ENCODE assay signal across 7 cellular contexts in the genomic region with DNA sequence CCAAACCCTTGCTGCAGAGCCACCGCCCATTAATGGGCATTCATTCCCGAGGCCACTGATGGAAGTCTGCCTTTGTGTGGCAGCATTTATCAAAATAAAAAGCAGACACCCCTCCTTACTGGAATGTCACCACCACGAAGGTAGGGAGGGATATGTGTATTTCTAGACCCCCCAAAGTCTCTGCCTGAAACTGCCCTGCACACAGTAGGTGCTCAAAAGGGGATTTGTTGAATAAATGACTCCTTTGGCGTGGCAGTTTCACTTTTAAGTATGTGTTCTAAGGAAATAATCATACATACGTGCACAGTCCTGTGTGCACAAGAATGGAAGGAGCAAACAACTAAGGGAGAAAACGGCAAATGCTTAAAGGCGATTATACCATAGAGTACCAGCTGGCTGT. TPM values are rescaled to one million over a fixed set of nuclear protein-coding genes. Genes with fewer than 3 reads are reported as not detected.
A peak's percentile ranks its signal among the peaks of the same experiment; 100 is the strongest.
DNase-seq lines count a peak whose midpoint lies in the region; ATAC-seq and TF ChIP-seq lines count a peak whose summit lies in the region.

No MANE protein-coding gene starts in this region.

- H3K4me2 ChIP-seq in smooth muscle cell: peak overlapping the region; percentile 82

- no peak for ATAC-seq in right cardiac atrium
- ATAC-seq in GM19328 (IDR thresholded peaks at IDR 0.05; ENCODE audit: unreplicated experiment): no peak
- no peak for ATAC-seq in HG02588 (IDR thresholded peaks at IDR 0.05; ENCODE audit: unreplicated experiment)

- H3K9ac ChIP-seq in smooth muscle cell (ENCODE audit: low read depth): no peak overlapping the region

- no peaks in the 10 kb centered on the region for H3K36me3 ChIP-seq in smooth muscle cell (ENCODE audit: low read depth)

- H3F3A ChIP-seq in smooth muscle cell (ENCODE audit: low read depth): no peaks in the 10 kb centered on the region

- peak overlapping the region; percentile 54 for H3K4me3 ChIP-seq in HFF-Myc (replicated peaks; ENCODE audit: low read depth, low read length)
- H3K4me3 ChIP-seq in WI38 (ENCODE audit: low read depth, low read length): peak overlapping the region; percentile 67
- H3K4me3 ChIP-seq in right cardiac atrium (ENCODE audit: low read length): peak overlapping the region; percentile 47
- peak overlapping the region; percentile 62 for H3K4me3 ChIP-seq in smooth muscle cell

- TF ChIP-seq CTCF in HFF-Myc (IDR thresholded peaks at IDR 0.05; ENCODE audit: low read depth, low read length, missing control alignments) (no peak), WI38 (IDR thresholded peaks at IDR 0.05; ENCODE audit: low read depth, low read length) (no peak), smooth muscle cell (IDR thresholded peaks at IDR 0.05; ENCODE audit: borderline replicate concordance, insufficient read depth, poor library complexity, severe bottlenecking) (no peak)

- H3K27ac ChIP-seq in right cardiac atrium (ENCODE audit: low read length) (peak overlapping the region; percentile 78), smooth muscle cell (ENCODE audit: low read depth) (peak overlapping the region; percentile 77)

- H2AFZ ChIP-seq in smooth muscle cell (ENCODE audit: low read depth): peak overlapping the region; percentile 48

- H3K9me3 ChIP-seq in right cardiac atrium (ENCODE audit: control insufficient read depth, low read length): no peaks in the 10 kb centered on the region
- H3K9me3 ChIP-seq in smooth muscle cell (replicated peaks; ENCODE audit: low read depth): no peaks in the 10 kb centered on the region

- H3K27me3 ChIP-seq in right cardiac atrium (ENCODE audit: control insufficient read depth, insufficient read depth): no peaks in the 10 kb centered on the region
- no peaks in the 10 kb centered on the region for H3K27me3 ChIP-seq in smooth muscle cell (ENCODE audit: low read depth)

- H4K20me1 ChIP-seq in smooth muscle cell (ENCODE audit: low read depth): no peaks in the 10 kb centered on the region

- no peak for DNase-seq in HFF-Myc (ENCODE audit: extremely low read depth, low read depth)
- no peak for DNase-seq in right cardiac atrium
- no peak for DNase-seq in smooth muscle cell (lab: John Stamatoyannopoulos, UW; ENCODE audit: unreplicated experiment)
- DNase-seq in retina: no peak

- H3K4me1 ChIP-seq in right cardiac atrium (ENCODE audit: control insufficient read depth, insufficient read depth, low read length): no peaks in the 10 kb centered on the region
- no peaks in the 10 kb centered on the region for H3K4me1 ChIP-seq in smooth muscle cell (ENCODE audit: low read depth)

- H3K79me2 ChIP-seq in smooth muscle cell (ENCODE audit: low read depth): no peaks in the 10 kb centered on the region

- 47% methylated on average over 7 of the region's 7 CpGs for WGBS in right cardiac atrium
- 64% methylated on average over 7 of the region's 7 CpGs for WGBS in smooth muscle cell (ENCODE audit: low lambda C conversion rate)

- intact Hi-C loops in right cardiac atrium (cut with DNase I): no loop called here

RNA-seq across cellular contexts. Expression of gene GLOD5, which starts 23.6 kb away (rescaled TPM):
- total RNA-seq in right cardiac atrium: not detected
- not detected for polyA plus RNA-seq in right cardiac atrium
- not detected in 2 replicates for total RNA-seq in smooth muscle cell
- not detected in 2 replicates for polyA plus RNA-seq in smooth muscle cell

RNA-seq across cellular contexts. Expression of gene SUV39H1, which starts 41.4 kb away (rescaled TPM):
- 1 to 10 TPM; 3.1 to 7.2 (median 3.9) TPM for total RNA-seq in right cardiac atrium
- polyA plus RNA-seq in right cardiac atrium: 3.3 TPM
- 2.6 and 2.7 TPM in 2 replicates for total RNA-seq in smooth muscle cell
- polyA plus RNA-seq in smooth muscle cell: 5.6 and 7.7 TPM in 2 replicates

RNA-seq across cellular contexts. Expression of gene GATA1, which starts 48.5 kb away (rescaled TPM):
- total RNA-seq in right cardiac atrium (not detected), smooth muscle cell (not detected in 2 replicates)
- polyA plus RNA-seq in right cardiac atrium (not detected), smooth muscle cell (not detected in 2 replicates)

RNA-seq across cellular contexts. Expression of gene WAS, which starts 54.3 kb away (rescaled TPM):
- total RNA-seq in right cardiac atrium (1 to 10 TPM; 3.0 to 6.2 (median 4.0) TPM), smooth muscle cell (0.54 and 2.5 TPM in 2 replicates)
- polyA plus RNA-seq in right cardiac atrium (1.5 TPM), smooth muscle cell (0.15 and 0.24 TPM in 2 replicates)
